Comparison of ENCODE assay signal across 12 cellular contexts in genomic region chr22:35913925-35914324, GRCh38.
DNase-seq lines count a peak whose midpoint lies in the region; ATAC-seq, FAIRE-seq and TF ChIP-seq lines count a peak whose summit lies in the region.
"Had no signal": no experiment of that assay in that cellular context is flagged by ENCODE, and none has a peak within 500 bp of the region (broad histone marks: within the 10 kb centered on the region; RNA-seq: fewer than 3 reads in every experiment).

No MANE protein-coding gene starts in this region.

- H3K4me1 ChIP-seq in A673 (ENCODE audit: insufficient read depth, low read length, poor library complexity, severe bottlenecking) (peaks cover 81% of the 10 kb centered on the region), pancreas (peaks cover 11 to 40% (median 38%) of the 10 kb centered on the region in 3 donors)

- FAIRE-seq in pancreas (lab: Jason Lieb, UNC) = no peak

- DNase-seq in A673 (ENCODE audit: low spot score) (no peak), SK-N-MC (ENCODE audit: low read depth, low spot score) (no peak), Right ventricle myocardium superior (no peak), pancreas (no peak), NCI-H146 (lab: John Stamatoyannopoulos, UW) (no peak), NAMALWA (ENCODE audit: low spot score) (no peak), DMS53 (lab: John Stamatoyannopoulos, UW) (no peak)
- no peak for DNase-seq in stimulated activated naive CD8-positive, alpha-beta T cell treated with anti-CD3 and anti-CD28 coated beads, Interleukin-15, amount 100 ng/mL, for 72 hours
- DNase-seq: activated CD8-positive, alpha-beta memory T cell treated with anti-CD3 and anti-CD28 coated beads for 24 hours; central memory CD4-positive, alpha-beta T cell; SIG-M5; stimulated activated CD4-positive, alpha-beta T cell treated with anti-CD3 and anti-CD28 coated beads, Interleukin-15, amount 100 ng/mL, for 24 hours had no signal

- 72 to 78% methylated on average over 1 of the region's 1 CpG for WGBS in pancreas, 2 donors

- POLR2A ChIA-PET in A673 (lab: Charles Lee; ENCODE audit: low non-redundant PET) = no interaction called here

- peaks cover 16% of the 10 kb centered on the region for H3K4me1 Mint-ChIP-seq in stimulated activated naive CD8-positive, alpha-beta T cell treated with anti-CD3 and anti-CD28 coated beads, Interleukin-15, amount 100 ng/mL, for 72 hours

- no peak overlapping the region for H3K27ac Mint-ChIP-seq in stimulated activated naive CD8-positive, alpha-beta T cell treated with anti-CD3 and anti-CD28 coated beads, Interleukin-15, amount 100 ng/mL, for 72 hours

- H3K27me3 ChIP-seq in A673 (replicated peaks; ENCODE audit: insufficient read depth, low read depth, low read length, poor library complexity) (no peaks in the 10 kb centered on the region), pancreas (no peaks in the 10 kb centered on the region)

- H3K27ac ChIP-seq in A673 (ENCODE audit: low read depth, low read length, poor library complexity, severe bottlenecking) (peak overlapping the region; percentile 95), SK-N-MC (peak overlapping the region; percentile 97), pancreas (peak overlapping the region; percentile 34 to 81 (median 49))

- H3K9ac ChIP-seq in SK-N-MC (ENCODE audit: insufficient read length) = no peak overlapping the region

- no peaks in the 10 kb centered on the region for H3K9me3 ChIP-seq in A673 (ENCODE audit: low read depth, low read length, poor library complexity, severe bottlenecking)
- H3K9me3 ChIP-seq in SK-N-MC (ENCODE audit: low read depth, low read length) = no peaks in the 10 kb centered on the region
- no peaks in the 10 kb centered on the region for H3K9me3 ChIP-seq in pancreas

- H3K4me3 ChIP-seq in A673 (ENCODE audit: low read depth, low read length, poor library complexity, severe bottlenecking) = peak overlapping the region; percentile 50
- peak overlapping the region; percentile 90 for H3K4me3 ChIP-seq in SK-N-MC
- no peak overlapping the region for H3K4me3 ChIP-seq in pancreas

- H3K9me3 Mint-ChIP-seq in stimulated activated naive CD8-positive, alpha-beta T cell treated with anti-CD3 and anti-CD28 coated beads, Interleukin-15, amount 100 ng/mL, for 72 hours = no peaks in the 10 kb centered on the region

- H3K36me3 ChIP-seq in A673 (ENCODE audit: insufficient read depth, low read length, poor library complexity, severe bottlenecking) (no peaks in the 10 kb centered on the region), SK-N-MC (ENCODE audit: insufficient read depth, low read length) (no peaks in the 10 kb centered on the region), pancreas (no peaks in the 10 kb centered on the region)

- intact Hi-C loops in A673 (cut with micrococcal nuclease; ENCODE audit: unreplicated experiment) = loop anchor here (2.0 kb wide), 1 partner anchor 73 kb away; no protein-coding TSS in a partner anchor
- intact Hi-C loops in Right ventricle myocardium superior (cut with DNase I) = no loop called here
- intact Hi-C loops in pancreas (cut with DNase I) = no loop called here

- TF ChIP-seq CTCF in A673 (conservative IDR thresholded peaks at IDR 0.05; ENCODE audit: low read depth, low read length) = no peak
- no peak for TF ChIP-seq CTCF in pancreas (IDR thresholded peaks at IDR 0.05)

- BruUV-seq in A673 (replicated peaks; lab: Mats Ljungman, UMichigan) = no TSS peak

- CTCF ChIA-PET in A673 (lab: Charles Lee) = interaction anchor here (1.9 kb wide), 1 partner anchor 152 kb away, joined by 11 read pairs; no protein-coding TSS in a partner anchor

- H3K4me3 Mint-ChIP-seq in stimulated activated naive CD8-positive, alpha-beta T cell treated with anti-CD3 and anti-CD28 coated beads, Interleukin-15, amount 100 ng/mL, for 72 hours = no peak overlapping the region

- H3K27me3 Mint-ChIP-seq in stimulated activated naive CD8-positive, alpha-beta T cell treated with anti-CD3 and anti-CD28 coated beads, Interleukin-15, amount 100 ng/mL, for 72 hours = peaks cover 7% of the 10 kb centered on the region

- ATAC-seq in Right ventricle myocardium superior (ENCODE audit: poor library complexity) (peak; percentile 43), pancreas (peak in 3 of 4 donors; percentile 2 to 21 (median 9))
- ATAC-seq in stimulated activated naive CD8-positive, alpha-beta T cell treated with anti-CD3 and anti-CD28 coated beads, Interleukin-15, amount 100 ng/mL, for 72 hours = no peak

Comparison
In these comparisons a context has a peak if more than half of its experiments do, and no peak if none do; other contexts are left out.
1. H3K4me3 ChIP-seq: peak in A673 (single experiment) and SK-N-MC (single experiment); none in pancreas (0 of 4).
2. Peak in every context shown above with its lines, with median percentiles within 50 percentile points of each other: H3K27ac ChIP-seq.